8 cellular contexts compared by ENCODE assay signal in genomic region chr17:3891626-3892094, GRCh38. TPM values are rescaled to one million over a fixed set of nuclear protein-coding genes. Genes with fewer than 3 reads are reported as not detected.
A peak's percentile ranks its signal among the peaks of the same experiment; 100 is the strongest.
DNase-seq lines count a peak whose midpoint lies in the region; ATAC-seq, FAIRE-seq and TF ChIP-seq lines count a peak whose summit lies in the region.

No MANE protein-coding gene starts in this region.

- H3K36me3 Mint-ChIP-seq in activated CD4-positive, alpha-beta T cell treated with anti-CD3 and anti-CD28 coated beads, Interleukin-2, amount 10 ng/mL, durations not matched to agents 7 days and 5 days (ENCODE audit: low read depth), result no peaks in the 10 kb centered on the region
- H3K36me3 Mint-ChIP-seq in activated T-helper 2 cell treated with anti-CD3 and anti-CD28 coated beads, Interferon-gamma antibody, Interleukin-2, Interleukin-4, amounts not matched to agents 10 μg/mL and 5 μg/mL and 100 μg/mL, durations not matched to agents 14 hours and 24 hours and 36 hours (ENCODE audit: low read depth), result no peaks in the 10 kb centered on the region

- H3K9ac ChIP-seq in iPS-20b (ENCODE audit: low read depth, low read length), result no peak overlapping the region

- POLR2A ChIA-PET in activated CD4-positive, alpha-beta T cell treated with anti-CD3 and anti-CD28 coated beads, Interleukin-2, amount 10 ng/mL, durations not matched to agents 7 days and 5 days (lab: Charles Lee), result no interaction called here

- peak overlapping the region; percentile 1 for H3K27ac Mint-ChIP-seq in activated CD4-positive, alpha-beta T cell treated with anti-CD3 and anti-CD28 coated beads, Interleukin-2, amount 10 ng/mL, durations not matched to agents 7 days and 5 days
- H3K27ac Mint-ChIP-seq in activated T-helper 2 cell treated with anti-CD3 and anti-CD28 coated beads, Interferon-gamma antibody, Interleukin-2, Interleukin-4, amounts not matched to agents 10 μg/mL and 5 μg/mL and 100 μg/mL, durations not matched to agents 14 hours and 24 hours and 36 hours, result peak overlapping the region; percentile 60

- H3K9me3 Mint-ChIP-seq in activated CD4-positive, alpha-beta T cell treated with anti-CD3 and anti-CD28 coated beads, Interleukin-2, amount 10 ng/mL, durations not matched to agents 7 days and 5 days, result no peaks in the 10 kb centered on the region
- H3K9me3 Mint-ChIP-seq in activated T-helper 2 cell treated with anti-CD3 and anti-CD28 coated beads, Interferon-gamma antibody, Interleukin-2, Interleukin-4, amounts not matched to agents 10 μg/mL and 5 μg/mL and 100 μg/mL, durations not matched to agents 14 hours and 24 hours and 36 hours, result no peaks in the 10 kb centered on the region

- peaks cover 7% of the 10 kb centered on the region for H3K27me3 Mint-ChIP-seq in activated CD4-positive, alpha-beta T cell treated with anti-CD3 and anti-CD28 coated beads, Interleukin-2, amount 10 ng/mL, durations not matched to agents 7 days and 5 days
- peaks cover 6% of the 10 kb centered on the region for H3K27me3 Mint-ChIP-seq in activated T-helper 2 cell treated with anti-CD3 and anti-CD28 coated beads, Interferon-gamma antibody, Interleukin-2, Interleukin-4, amounts not matched to agents 10 μg/mL and 5 μg/mL and 100 μg/mL, durations not matched to agents 14 hours and 24 hours and 36 hours (ENCODE audit: low read depth)

- H3K27ac ChIP-seq in iPS-20b (ENCODE audit: low read length) (no peak overlapping the region), thoracic aorta (no peak overlapping the region)

- CTCF ChIA-PET in activated CD4-positive, alpha-beta T cell treated with anti-CD3 and anti-CD28 coated beads, Interleukin-2, amount 10 ng/mL, durations not matched to agents 7 days and 5 days (lab: Charles Lee), result interaction anchor here (1.0 to 1.9 kb wide), 2 partner anchors 28 to 45 kb away, joined by 4 to 7 read pairs; no protein-coding TSS in a partner anchor

- FAIRE-seq in HTR-8/SVneo (lab: Jason Lieb, UNC), result no peak

- H3K27me3 ChIP-seq in iPS-20b (ENCODE audit: insufficient read depth, low read length) (peaks cover 30% of the 10 kb centered on the region), thoracic aorta (replicated peaks; ENCODE audit: insufficient read depth) (no peaks in the 10 kb centered on the region)

- H3K4me1 ChIP-seq in iPS-20b (ENCODE audit: insufficient read depth, low read length), result peaks cover 20% of the 10 kb centered on the region; the same call in 1 of the 2 replicates
- peaks cover 23 to 68% of the 10 kb centered on the region in 2 donors for H3K4me1 ChIP-seq in thoracic aorta (ENCODE audit: control insufficient read depth in 1 of 2, low read depth in 2 of 2)

- intact Hi-C loops in activated T-helper 2 cell treated with anti-CD3 and anti-CD28 coated beads, Interferon-gamma antibody, Interleukin-2, Interleukin-4, amounts not matched to agents 10 μg/mL and 5 μg/mL and 100 μg/mL, durations not matched to agents 14 hours and 24 hours and 36 hours (cut with micrococcal nuclease), result loop anchor here (2.0 kb wide), 1 partner anchor 45 kb away; the partner anchor contains the start of gene NCBP3

- peak overlapping the region; percentile 82 for H3K4me3 Mint-ChIP-seq in activated CD4-positive, alpha-beta T cell treated with anti-CD3 and anti-CD28 coated beads, Interleukin-2, amount 10 ng/mL, durations not matched to agents 7 days and 5 days
- peak overlapping the region; percentile 74 for H3K4me3 Mint-ChIP-seq in activated T-helper 2 cell treated with anti-CD3 and anti-CD28 coated beads, Interferon-gamma antibody, Interleukin-2, Interleukin-4, amounts not matched to agents 10 μg/mL and 5 μg/mL and 100 μg/mL, durations not matched to agents 14 hours and 24 hours and 36 hours (ENCODE audit: low read depth)

- H3K9me3 ChIP-seq in iPS-20b (ENCODE audit: insufficient read depth, low read depth, low read length) (no peaks in the 10 kb centered on the region), thoracic aorta (no peaks in the 10 kb centered on the region)

- no peaks in the 10 kb centered on the region for H3K36me3 ChIP-seq in iPS-20b (ENCODE audit: insufficient read depth, low read depth, low read length)
- H3K36me3 ChIP-seq in thoracic aorta, result no peaks in the 10 kb centered on the region

- no peak for ATAC-seq in thoracic aorta (ENCODE audit: insufficient number of reproducible peaks, low FRiP score, low read depth)

- H3K4me1 Mint-ChIP-seq in activated CD4-positive, alpha-beta T cell treated with anti-CD3 and anti-CD28 coated beads, Interleukin-2, amount 10 ng/mL, durations not matched to agents 7 days and 5 days, result peaks cover 58% of the 10 kb centered on the region
- peaks cover 33% of the 10 kb centered on the region for H3K4me1 Mint-ChIP-seq in activated T-helper 2 cell treated with anti-CD3 and anti-CD28 coated beads, Interferon-gamma antibody, Interleukin-2, Interleukin-4, amounts not matched to agents 10 μg/mL and 5 μg/mL and 100 μg/mL, durations not matched to agents 14 hours and 24 hours and 36 hours (ENCODE audit: low read depth)

- no peak for TF ChIP-seq CTCF in thoracic aorta (IDR thresholded peaks at IDR 0.05)

- H3K4me3 ChIP-seq in iPS-20b (ENCODE audit: low read length) (peak overlapping the region; percentile 69; the same call in 1 of the 2 replicates), thoracic aorta (peak overlapping the region; percentile 91)

- DNase-seq in activated CD4-positive, alpha-beta T cell treated with anti-CD3 and anti-CD28 coated beads, Interleukin-2, amount 10 ng/mL, durations not matched to agents 7 days and 5 days, result no peak
- no peak for DNase-seq in activated CD4-positive, alpha-beta T cell treated with anti-CD3 and anti-CD28 coated beads for 1 hour
- DNase-seq in activated T-helper 2 cell treated with anti-CD3 and anti-CD28 coated beads, Interferon-gamma antibody, Interleukin-2, Interleukin-4, amounts not matched to agents 10 μg/mL and 5 μg/mL and 100 μg/mL, durations not matched to agents 14 hours and 24 hours and 36 hours (ENCODE audit: low spot score), result no peak
- DNase-seq in thoracic aorta (ENCODE audit: low spot score) (no peak), cerebellum (ENCODE audit: low spot score) (no peak), HTR-8/SVneo (ENCODE audit: insufficient read length, low spot score) (no peak), AML-193 (lab: John Stamatoyannopoulos, UW) (no peak)

RNA-seq across cellular contexts. Expression of gene CAMKK1, which starts 1.2 kb away (rescaled TPM):
- total RNA-seq in activated CD4-positive, alpha-beta T cell treated with anti-CD3 and anti-CD28 coated beads, Interleukin-2, amount 10 ng/mL, durations not matched to agents 7 days and 5 days, result 1 to 10 TPM; 3.4 to 4.0 TPM
- total RNA-seq in activated T-helper 2 cell treated with anti-CD3 and anti-CD28 coated beads, Interferon-gamma antibody, Interleukin-2, Interleukin-4, amounts not matched to agents 10 μg/mL and 5 μg/mL and 100 μg/mL, durations not matched to agents 14 hours and 24 hours and 36 hours, result 6.5 and 6.6 TPM in 2 replicates
- 1 to 10 TPM; 1.8 to 4.7 TPM for total RNA-seq in thoracic aorta
- total RNA-seq in cerebellum, result 11.8 TPM

RNA-seq across cellular contexts. Expression of gene P2RX1, which starts 24.6 kb away (rescaled TPM):
- under 1 TPM in 1 of 2 experiments, not detected in 1; 0.12 TPM for total RNA-seq in activated CD4-positive, alpha-beta T cell treated with anti-CD3 and anti-CD28 coated beads, Interleukin-2, amount 10 ng/mL, durations not matched to agents 7 days and 5 days
- 4.0 and 4.1 TPM in 2 replicates for total RNA-seq in activated T-helper 2 cell treated with anti-CD3 and anti-CD28 coated beads, Interferon-gamma antibody, Interleukin-2, Interleukin-4, amounts not matched to agents 10 μg/mL and 5 μg/mL and 100 μg/mL, durations not matched to agents 14 hours and 24 hours and 36 hours
- total RNA-seq in thoracic aorta (1 to 10 TPM in 1 of 2 donors, under 1 TPM in 1; 0.63 to 7.3 TPM), cerebellum (0.27 TPM)

RNA-seq across cellular contexts. Expression of gene NCBP3, which starts 45.6 kb away (rescaled TPM):
- total RNA-seq in activated CD4-positive, alpha-beta T cell treated with anti-CD3 and anti-CD28 coated beads, Interleukin-2, amount 10 ng/mL, durations not matched to agents 7 days and 5 days, result 10 to 100 TPM; 43.6 to 43.7 TPM
- total RNA-seq in activated T-helper 2 cell treated with anti-CD3 and anti-CD28 coated beads, Interferon-gamma antibody, Interleukin-2, Interleukin-4, amounts not matched to agents 10 μg/mL and 5 μg/mL and 100 μg/mL, durations not matched to agents 14 hours and 24 hours and 36 hours, result 49.2 and 57.2 TPM in 2 replicates
- 10 to 100 TPM; 28.8 to 47.8 TPM for total RNA-seq in thoracic aorta
- total RNA-seq in cerebellum, result 49.2 TPM
